Comparison of ENCODE assay signal across 1 cellular context in genomic region chr18:9454061-9454703, GRCh38.
TF ChIP-seq lines count a peak whose summit lies in the region.

No MANE protein-coding gene starts in this region.

TF ChIP-seq in K562, 482 proteins besides CTCF, POLR2A, EP300 and RAD21 (continued from another document):
- TF ChIP-seq ATF3 (IDR thresholded peaks at IDR 0.05) (no peak), ATF3 (CRISPR knock-in tag; conservative IDR thresholded peaks at IDR 0.05) (no peak), ZNF766 (CRISPR knock-in tag; conservative IDR thresholded peaks at IDR 0.05) (0 out of 2 replicates have a peak, but pooled peaks have one; percentile 29), JUND (IDR thresholded peaks at IDR 0.05; ENCODE audit: borderline replicate concordance, low read depth, low read length) (peak; percentile 52; the same call in 1 of the 2 replicates), JUND (tag; IDR thresholded peaks at IDR 0.05; ENCODE audit: borderline replicate concordance, low read depth, low read length) (no peak; the same call in 2 of the 3 replicates), FOS (IDR thresholded peaks at IDR 0.05; ENCODE audit: extremely low read depth, insufficient read length) (no peak), MTA2 (IDR thresholded peaks at IDR 0.05; ENCODE audit: low read depth) (peak; percentile 38; the same call in 1 of the 2 replicates), CBFA2T2 (conservative IDR thresholded peaks at IDR 0.05) (peak; percentile 66), KDM1A (IDR thresholded peaks at IDR 0.05) (0 out of 4 replicates have a peak, but pooled peaks of 1 of the 2 experiments have one; percentile 24), TCF3 (CRISPR knock-in tag; IDR thresholded peaks at IDR 0.05) (peak; percentile 79), NR3C1 (CRISPR knock-in tag; IDR thresholded peaks at IDR 0.05) (no peak), MAFG (tag; conservative IDR thresholded peaks at IDR 0.05) (0 out of 2 replicates have a peak, but pooled peaks have one; percentile 14), TRIM25 (IDR thresholded peaks at IDR 0.05; ENCODE audit: borderline replicate concordance) (no peak), TGIF2 (CRISPR knock-in tag; IDR thresholded peaks at IDR 0.05) (no peak), NCOR1 (IDR thresholded peaks at IDR 0.05) (peak; percentile 49), SMARCA4 (IDR thresholded peaks at IDR 0.05) (peak; percentile 51; the same call in 1 of the 2 replicates), TRIM24 (IDR thresholded peaks at IDR 0.05) (0 out of 4 replicates have a peak, but pooled peaks have one; percentile 17 to 24), PBX2 (CRISPR knock-in tag; IDR thresholded peaks at IDR 0.05; ENCODE audit: low read depth) (no peak), PBX2 (tag; conservative IDR thresholded peaks at IDR 0.05; ENCODE audit: low read depth) (no peak), ZNF445 (CRISPR knock-in tag; IDR thresholded peaks at IDR 0.05; ENCODE audit: low read depth) (no peak), STAT5A (IDR thresholded peaks at IDR 0.05; ENCODE audit: borderline replicate concordance, low read length) (peak; percentile 46), YY1 (IDR thresholded peaks at IDR 0.05; ENCODE audit: borderline replicate concordance in 1 of 3, control insufficient read depth in 1 of 3, extremely low read depth in 1 of 3, insufficient read depth in 3 of 3, insufficient read length in 1 of 3, insufficient replicate concordance in 2 of 3, low read depth in 1 of 3, low read length in 2 of 3) (no peak), BMI1 (IDR thresholded peaks at IDR 0.05; ENCODE audit: low read length) (no peak), ZNF41 (CRISPR knock-in tag; conservative IDR thresholded peaks at IDR 0.05) (no peak), CBX1 (IDR thresholded peaks at IDR 0.05; ENCODE audit: low read depth) (no peak), PHTF2 (CRISPR knock-in tag; IDR thresholded peaks at IDR 0.05) (no peak), ZFX (CRISPR knock-in tag; IDR thresholded peaks at IDR 0.05) (peak; percentile 25; the same call in 1 of the 2 replicates), DPF2 (IDR thresholded peaks at IDR 0.05) (peak; percentile 72; the same call in 1 of the 2 replicates), PCBP1 (IDR thresholded peaks at IDR 0.05; ENCODE audit: low read depth, low read length, poor library complexity, severe bottlenecking) (no peak), TEAD4 (IDR thresholded peaks at IDR 0.05; ENCODE audit: low read length) (peak; percentile 84), TEAD4 (CRISPR knock-in tag; IDR thresholded peaks at IDR 0.05; ENCODE audit: borderline replicate concordance) (no peak), FIP1L1 (IDR thresholded peaks at IDR 0.05; ENCODE audit: low read depth, low read length, poor library complexity, severe bottlenecking) (no peak), ZBTB26 (CRISPR knock-in tag; IDR thresholded peaks at IDR 0.05) (no peak), DDX20 (tag; IDR thresholded peaks at IDR 0.05; ENCODE audit: low read depth) (no peak), ZNF740 (CRISPR knock-in tag; IDR thresholded peaks at IDR 0.05) (no peak), ZNF740 (tag; IDR thresholded peaks at IDR 0.05) (no peak)
- TF ChIP-seq, protein P1, sequence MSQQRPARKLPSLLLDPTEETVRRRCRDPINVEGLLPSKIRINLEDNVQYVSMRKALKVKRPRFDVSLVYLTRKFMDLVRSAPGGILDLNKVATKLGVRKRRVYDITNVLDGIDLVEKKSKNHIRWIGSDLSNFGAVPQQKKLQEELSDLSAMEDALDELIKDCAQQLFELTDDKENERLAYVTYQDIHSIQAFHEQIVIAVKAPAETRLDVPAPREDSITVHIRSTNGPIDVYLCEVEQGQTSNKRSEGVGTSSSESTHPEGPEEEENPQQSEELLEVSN (IDR thresholded peaks at IDR 0.05; ENCODE audit: borderline replicate concordance in 1 of 2, extremely low read depth in 1 of 2, insufficient read depth in 1 of 2, insufficient read length in 1 of 2, low read depth in 1 of 2, low read length in 1 of 2, poor library complexity in 1 of 2, severe bottlenecking in 1 of 2): no peak
- TF ChIP-seq, protein P2, sequence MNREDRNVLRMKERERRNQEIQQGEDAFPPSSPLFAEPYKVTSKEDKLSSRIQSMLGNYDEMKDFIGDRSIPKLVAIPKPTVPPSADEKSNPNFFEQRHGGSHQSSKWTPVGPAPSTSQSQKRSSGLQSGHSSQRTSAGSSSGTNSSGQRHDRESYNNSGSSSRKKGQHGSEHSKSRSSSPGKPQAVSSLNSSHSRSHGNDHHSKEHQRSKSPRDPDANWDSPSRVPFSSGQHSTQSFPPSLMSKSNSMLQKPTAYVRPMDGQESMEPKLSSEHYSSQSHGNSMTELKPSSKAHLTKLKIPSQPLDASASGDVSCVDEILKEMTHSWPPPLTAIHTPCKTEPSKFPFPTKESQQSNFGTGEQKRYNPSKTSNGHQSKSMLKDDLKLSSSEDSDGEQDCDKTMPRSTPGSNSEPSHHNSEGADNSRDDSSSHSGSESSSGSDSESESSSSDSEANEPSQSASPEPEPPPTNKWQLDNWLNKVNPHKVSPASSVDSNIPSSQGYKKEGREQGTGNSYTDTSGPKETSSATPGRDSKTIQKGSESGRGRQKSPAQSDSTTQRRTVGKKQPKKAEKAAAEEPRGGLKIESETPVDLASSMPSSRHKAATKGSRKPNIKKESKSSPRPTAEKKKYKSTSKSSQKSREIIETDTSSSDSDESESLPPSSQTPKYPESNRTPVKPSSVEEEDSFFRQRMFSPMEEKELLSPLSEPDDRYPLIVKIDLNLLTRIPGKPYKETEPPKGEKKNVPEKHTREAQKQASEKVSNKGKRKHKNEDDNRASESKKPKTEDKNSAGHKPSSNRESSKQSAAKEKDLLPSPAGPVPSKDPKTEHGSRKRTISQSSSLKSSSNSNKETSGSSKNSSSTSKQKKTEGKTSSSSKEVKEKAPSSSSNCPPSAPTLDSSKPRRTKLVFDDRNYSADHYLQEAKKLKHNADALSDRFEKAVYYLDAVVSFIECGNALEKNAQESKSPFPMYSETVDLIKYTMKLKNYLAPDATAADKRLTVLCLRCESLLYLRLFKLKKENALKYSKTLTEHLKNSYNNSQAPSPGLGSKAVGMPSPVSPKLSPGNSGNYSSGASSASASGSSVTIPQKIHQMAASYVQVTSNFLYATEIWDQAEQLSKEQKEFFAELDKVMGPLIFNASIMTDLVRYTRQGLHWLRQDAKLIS (CRISPR knock-in tag; IDR thresholded peaks at IDR 0.05): no peak
- TF ChIP-seq, protein P3, sequence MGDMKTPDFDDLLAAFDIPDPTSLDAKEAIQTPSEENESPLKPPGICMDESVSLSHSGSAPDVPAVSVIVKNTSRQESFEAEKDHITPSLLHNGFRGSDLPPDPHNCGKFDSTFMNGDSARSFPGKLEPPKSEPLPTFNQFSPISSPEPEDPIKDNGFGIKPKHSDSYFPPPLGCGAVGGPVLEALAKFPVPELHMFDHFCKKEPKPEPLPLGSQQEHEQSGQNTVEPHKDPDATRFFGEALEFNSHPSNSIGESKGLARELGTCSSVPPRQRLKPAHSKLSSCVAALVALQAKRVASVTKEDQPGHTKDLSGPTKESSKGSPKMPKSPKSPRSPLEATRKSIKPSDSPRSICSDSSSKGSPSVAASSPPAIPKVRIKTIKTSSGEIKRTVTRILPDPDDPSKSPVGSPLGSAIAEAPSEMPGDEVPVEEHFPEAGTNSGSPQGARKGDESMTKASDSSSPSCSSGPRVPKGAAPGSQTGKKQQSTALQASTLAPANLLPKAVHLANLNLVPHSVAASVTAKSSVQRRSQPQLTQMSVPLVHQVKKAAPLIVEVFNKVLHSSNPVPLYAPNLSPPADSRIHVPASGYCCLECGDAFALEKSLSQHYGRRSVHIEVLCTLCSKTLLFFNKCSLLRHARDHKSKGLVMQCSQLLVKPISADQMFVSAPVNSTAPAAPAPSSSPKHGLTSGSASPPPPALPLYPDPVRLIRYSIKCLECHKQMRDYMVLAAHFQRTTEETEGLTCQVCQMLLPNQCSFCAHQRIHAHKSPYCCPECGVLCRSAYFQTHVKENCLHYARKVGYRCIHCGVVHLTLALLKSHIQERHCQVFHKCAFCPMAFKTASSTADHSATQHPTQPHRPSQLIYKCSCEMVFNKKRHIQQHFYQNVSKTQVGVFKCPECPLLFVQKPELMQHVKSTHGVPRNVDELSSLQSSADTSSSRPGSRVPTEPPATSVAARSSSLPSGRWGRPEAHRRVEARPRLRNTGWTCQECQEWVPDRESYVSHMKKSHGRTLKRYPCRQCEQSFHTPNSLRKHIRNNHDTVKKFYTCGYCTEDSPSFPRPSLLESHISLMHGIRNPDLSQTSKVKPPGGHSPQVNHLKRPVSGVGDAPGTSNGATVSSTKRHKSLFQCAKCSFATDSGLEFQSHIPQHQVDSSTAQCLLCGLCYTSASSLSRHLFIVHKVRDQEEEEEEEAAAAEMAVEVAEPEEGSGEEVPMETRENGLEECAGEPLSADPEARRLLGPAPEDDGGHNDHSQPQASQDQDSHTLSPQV (IDR thresholded peaks at IDR 0.05): no peak
- TF ChIP-seq, protein P4, sequence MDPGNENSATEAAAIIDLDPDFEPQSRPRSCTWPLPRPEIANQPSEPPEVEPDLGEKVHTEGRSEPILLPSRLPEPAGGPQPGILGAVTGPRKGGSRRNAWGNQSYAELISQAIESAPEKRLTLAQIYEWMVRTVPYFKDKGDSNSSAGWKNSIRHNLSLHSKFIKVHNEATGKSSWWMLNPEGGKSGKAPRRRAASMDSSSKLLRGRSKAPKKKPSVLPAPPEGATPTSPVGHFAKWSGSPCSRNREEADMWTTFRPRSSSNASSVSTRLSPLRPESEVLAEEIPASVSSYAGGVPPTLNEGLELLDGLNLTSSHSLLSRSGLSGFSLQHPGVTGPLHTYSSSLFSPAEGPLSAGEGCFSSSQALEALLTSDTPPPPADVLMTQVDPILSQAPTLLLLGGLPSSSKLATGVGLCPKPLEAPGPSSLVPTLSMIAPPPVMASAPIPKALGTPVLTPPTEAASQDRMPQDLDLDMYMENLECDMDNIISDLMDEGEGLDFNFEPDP (CRISPR knock-in tag; IDR thresholded peaks at IDR 0.05): no peak
- TF ChIP-seq, protein P5, sequence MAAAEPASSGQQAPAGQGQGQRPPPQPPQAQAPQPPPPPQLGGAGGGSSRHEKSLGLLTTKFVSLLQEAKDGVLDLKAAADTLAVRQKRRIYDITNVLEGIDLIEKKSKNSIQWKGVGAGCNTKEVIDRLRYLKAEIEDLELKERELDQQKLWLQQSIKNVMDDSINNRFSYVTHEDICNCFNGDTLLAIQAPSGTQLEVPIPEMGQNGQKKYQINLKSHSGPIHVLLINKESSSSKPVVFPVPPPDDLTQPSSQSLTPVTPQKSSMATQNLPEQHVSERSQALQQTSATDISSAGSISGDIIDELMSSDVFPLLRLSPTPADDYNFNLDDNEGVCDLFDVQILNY (CRISPR knock-in tag; IDR thresholded peaks at IDR 0.05): no peak
TF ChIP-seq in K562: peak in this region for 18.
